ENCODE assay signal across 31 cellular contexts in the genomic region with DNA sequence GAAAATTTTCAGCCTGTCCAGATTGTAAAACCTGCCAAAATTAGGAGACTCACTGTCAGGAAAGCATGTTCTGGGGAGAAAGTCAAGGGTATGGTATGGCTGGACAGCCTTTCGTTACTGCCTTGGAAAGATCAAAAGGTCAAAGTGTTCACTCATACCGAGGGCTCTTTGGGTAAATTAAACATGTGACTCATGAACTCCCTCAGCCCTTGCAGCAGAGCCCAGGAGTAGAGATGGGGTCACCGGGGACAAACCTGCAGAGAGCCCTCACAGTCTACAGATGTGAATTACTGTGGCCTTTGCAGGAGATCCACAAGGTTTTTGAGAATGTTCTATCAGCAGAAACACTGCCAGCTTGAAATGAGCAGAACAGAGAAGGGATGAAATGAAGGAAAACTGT.
"Had no signal": no experiment of that assay in that cellular context is flagged by ENCODE, and none has a peak within 500 bp of the region (broad histone marks: within the 10 kb centered on the region; RNA-seq: fewer than 3 reads in every experiment).

No MANE protein-coding gene starts in this region.

- DNase-seq: activated B cell treated with CpG ODN at 0.5 μM for 24 hours; activated CD4-positive, alpha-beta memory T cell treated with anti-CD3 and anti-CD28 coated beads, Interleukin-2, amount 10 ng/mL, durations not matched to agents 7 days and 5 days; activated CD4-positive, alpha-beta T cell treated with anti-CD3 and anti-CD28 coated beads for 4 hours; activated CD4-positive, alpha-beta T cell treated with anti-CD3 and anti-CD28 coated beads, Interleukin-2, amount 10 ng/mL, durations not matched to agents 7 days and 5 days; activated CD4-positive, alpha-beta T cell treated with anti-CD3 and anti-CD28 coated beads, Interleukin-2, amount 50 U/mL, for 4 hours; activated CD8-positive, alpha-beta memory T cell treated with anti-CD3 and anti-CD28 coated beads, Interleukin-2, amount 50 U/mL, for 48 hours; activated effector memory CD4-positive, alpha-beta T cell treated with Interleukin-2 at 50 U/mL for 16 hours; activated gamma-delta T cell treated with Interleukin-2 at 50 U/mL for 16 hours; activated naive CD4-positive, alpha-beta T cell treated with anti-CD3 and anti-CD28 coated beads, Interleukin-2, amount 50 U/mL, for 16 hours; activated naive CD4-positive, alpha-beta T cell treated with Interleukin-2 at 50 U/mL for 16 hours; activated T-cell treated with anti-CD3 and anti-CD28 coated beads for 4 hours; activated T-cell treated with anti-CD3 and anti-CD28 coated beads, Interleukin-2, amount 50 U/mL, for 24 hours; activated T-cell treated with anti-CD3 and anti-CD28 coated beads, Interleukin-2, amount 50 U/mL, for 72 hours; central memory CD4-positive, alpha-beta T cell; cerebellar nuclear complex; colonic mucosa; effector CD8-positive, alpha-beta T cell; esophagus squamous epithelium; foreskin fibroblast; head of caudate nucleus; T-helper 1 cell; T-helper 17 cell; T1000; WERI-Rb-1 had no signal

- H3K27ac Mint-ChIP-seq: activated B cell treated with CpG ODN at 0.5 μM for 24 hours; activated CD4-positive, alpha-beta memory T cell treated with anti-CD3 and anti-CD28 coated beads, Interleukin-2, amount 10 ng/mL, durations not matched to agents 7 days and 5 days; activated CD4-positive, alpha-beta T cell treated with anti-CD3 and anti-CD28 coated beads, Interleukin-2, amount 10 ng/mL, durations not matched to agents 7 days and 5 days; activated naive CD8-positive, alpha-beta T cell; activated T-cell treated with anti-CD3 and anti-CD28 coated beads, Interleukin-2, amount 50 U/mL, for 24 hours; activated T-cell treated with anti-CD3 and anti-CD28 coated beads, Interleukin-2, amount 50 U/mL, for 72 hours; T-helper 17 cell; T-helper 2 cell treated with Interferon-gamma antibody and Interleukin-4, amounts not matched to agents 5 μg/mL and 100 μg/mL, for 36 hours had no signal

- H3K9me3 Mint-ChIP-seq: activated B cell treated with CpG ODN at 0.5 μM for 24 hours; activated T-cell treated with anti-CD3 and anti-CD28 coated beads, Interleukin-2, amount 50 U/mL, for 24 hours; T-helper 2 cell treated with Interferon-gamma antibody and Interleukin-4, amounts not matched to agents 5 μg/mL and 100 μg/mL, for 36 hours had no signal

- H3K4me1 ChIP-seq: ascending aorta, breast epithelium, colonic mucosa, esophagus squamous epithelium had no signal

- ATAC-seq: T-helper 17 cell had no signal

- H3K27me3 Mint-ChIP-seq: activated B cell treated with CpG ODN at 0.5 μM for 24 hours; activated CD4-positive, alpha-beta memory T cell treated with anti-CD3 and anti-CD28 coated beads, Interleukin-2, amount 10 ng/mL, durations not matched to agents 7 days and 5 days; activated naive CD8-positive, alpha-beta T cell; activated T-cell treated with anti-CD3 and anti-CD28 coated beads, Interleukin-2, amount 50 U/mL, for 24 hours; brain; T-helper 17 cell had no signal

- H3K27me3 ChIP-seq: ascending aorta, breast epithelium, cardiac muscle cell, colonic mucosa, esophagus squamous epithelium had no signal

- H3K9me3 ChIP-seq: ascending aorta, breast epithelium, colonic mucosa, esophagus squamous epithelium had no signal

- H3K27ac ChIP-seq: ascending aorta, breast epithelium, cardiac muscle cell, colonic mucosa, epithelial cell of prostate, esophagus squamous epithelium, WERI-Rb-1 had no signal

- H3K4me1 Mint-ChIP-seq: activated B cell treated with CpG ODN at 0.5 μM for 24 hours; activated CD4-positive, alpha-beta T cell treated with anti-CD3 and anti-CD28 coated beads, Interleukin-2, amount 10 ng/mL, durations not matched to agents 7 days and 5 days had no signal

- H3K4me3 ChIP-seq: ascending aorta, breast epithelium, cardiac muscle cell, colonic mucosa, esophagus squamous epithelium had no signal

- H3K36me3 ChIP-seq: ascending aorta, breast epithelium, cardiac muscle cell, colonic mucosa, esophagus squamous epithelium, WERI-Rb-1 had no signal

- H3K4me3 Mint-ChIP-seq: activated B cell treated with CpG ODN at 0.5 μM for 24 hours; activated CD4-positive, alpha-beta memory T cell treated with anti-CD3 and anti-CD28 coated beads, Interleukin-2, amount 10 ng/mL, durations not matched to agents 7 days and 5 days; activated CD4-positive, alpha-beta T cell treated with anti-CD3 and anti-CD28 coated beads, Interleukin-2, amount 10 ng/mL, durations not matched to agents 7 days and 5 days; activated naive CD8-positive, alpha-beta T cell; activated T-cell treated with anti-CD3 and anti-CD28 coated beads, Interleukin-2, amount 50 U/mL, for 24 hours; activated T-cell treated with anti-CD3 and anti-CD28 coated beads, Interleukin-2, amount 50 U/mL, for 72 hours; brain; T-helper 17 cell; T-helper 2 cell treated with Interferon-gamma antibody and Interleukin-4, amounts not matched to agents 5 μg/mL and 100 μg/mL, for 36 hours had no signal

- H3K36me3 Mint-ChIP-seq: activated naive CD8-positive, alpha-beta T cell had no signal
